In genomic region chr9:114282507-114282906, GRCh38 we compare ENCODE assay signal across 19 cellular contexts. TPM values are rescaled to one million over a fixed set of nuclear protein-coding genes. Genes with fewer than 3 reads are reported as not detected.
DNase-seq lines count a peak whose midpoint lies in the region; ATAC-seq and TF ChIP-seq lines count a peak whose summit lies in the region.
"Had no signal": no experiment of that assay in that cellular context is flagged by ENCODE, and none has a peak within 500 bp of the region (broad histone marks: within the 10 kb centered on the region; RNA-seq: fewer than 3 reads in every experiment).

No MANE protein-coding gene starts in this region.

- DNase-seq in activated CD4-positive, alpha-beta T cell treated with anti-CD3 and anti-CD28 coated beads for 36 hours = peak; percentile 19
- no peak for DNase-seq in activated CD4-positive, alpha-beta T cell treated with anti-CD3 and anti-CD28 coated beads for 48 hours
- DNase-seq in H7 (peak; percentile 30), coronary artery (ENCODE audit: low spot score) (peak; percentile 31), neuronal stem cell (ENCODE audit: low spot score) (no peak), COR-L47 (lab: John Stamatoyannopoulos, UW) (no peak)
- DNase-seq: KBM-7; kidney glomerular epithelial cell; NCI-H446 treated with DMSO at 0.1 percent for 48 hours; stimulated activated CD4-positive, alpha-beta T cell treated with anti-CD3 and anti-CD28 coated beads, Interleukin-12 subunit alpha, Interleukin-12 subunit beta, amount 100 ng/mL, for 4 hours; stomach had no signal

- H2BK12ac ChIP-seq in neuronal stem cell (ENCODE audit: low read length) = no peak overlapping the region

- H3K18ac ChIP-seq in neuronal stem cell (ENCODE audit: low read length) = peak overlapping the region; percentile 1

- no peak overlapping the region for H3K4me3 Mint-ChIP-seq in activated CD4-positive, alpha-beta T cell treated with anti-CD3 and anti-CD28 coated beads for 36 hours
- H3K4me3 Mint-ChIP-seq: activated CD4-positive, alpha-beta memory T cell treated with anti-CD3 and anti-CD28 coated beads for 36 hours had no signal

- H3K27me3 ChIP-seq in H7 (ENCODE audit: control insufficient read depth, insufficient read depth, low read length) = no peaks in the 10 kb centered on the region
- H3K27me3 ChIP-seq in neuronal stem cell (ENCODE audit: control insufficient read depth in 3 of 3, insufficient read depth in 3 of 3, low read depth in 1 of 3, low read length in 3 of 3) = no peaks in the 10 kb centered on the region
- H3K27me3 ChIP-seq: stomach, uterus had no signal

- H3K4ac ChIP-seq in neuronal stem cell (ENCODE audit: low read length) = no peak overlapping the region

- H2AK5ac ChIP-seq in neuronal stem cell (ENCODE audit: low read depth, low read length) = no peak overlapping the region

- no peak overlapping the region for H2BK5ac ChIP-seq in neuronal stem cell (ENCODE audit: low read length)

- H3K4me3 ChIP-seq in H7 (ENCODE audit: insufficient read depth, low read depth, low read length) = no peak overlapping the region
- H3K4me3 ChIP-seq in coronary artery = no peak overlapping the region
- H3K4me3 ChIP-seq in neuronal stem cell (ENCODE audit: low read length in 2 of 2) = no peak overlapping the region
- H3K4me3 ChIP-seq: stomach, uterus had no signal

- POLR2A ChIA-PET in activated CD4-positive, alpha-beta T cell treated with anti-CD3 and anti-CD28 coated beads for 36 hours (lab: Charles Lee) = no interaction called here

- TF ChIP-seq CTCF in coronary artery (IDR thresholded peaks at IDR 0.05) = no peak

- no peaks in the 10 kb centered on the region for H3K36me3 Mint-ChIP-seq in activated CD4-positive, alpha-beta T cell treated with anti-CD3 and anti-CD28 coated beads for 36 hours (ENCODE audit: low read depth)
- H3K36me3 Mint-ChIP-seq: activated CD4-positive, alpha-beta memory T cell treated with anti-CD3 and anti-CD28 coated beads for 36 hours had no signal

- H3K36me3 ChIP-seq in H7 (replicated peaks; ENCODE audit: control insufficient read depth, insufficient read depth, low read length) (no peaks in the 10 kb centered on the region; the same call in 1 of the 2 replicates), neuronal stem cell (replicated peaks in 1 of 2; ENCODE audit: control insufficient read depth in 2 of 2, insufficient read depth in 2 of 2, low read length in 2 of 2) (peaks cover 6 to 7% of the 10 kb centered on the region in 2 donors)
- H3K36me3 ChIP-seq: uterus had no signal

- no peaks in the 10 kb centered on the region for H3K79me1 ChIP-seq in neuronal stem cell (ENCODE audit: low read depth, low read length)

- no peak overlapping the region for H3K14ac ChIP-seq in neuronal stem cell (ENCODE audit: low read length)

- CTCF ChIA-PET in activated CD4-positive, alpha-beta T cell treated with anti-CD3 and anti-CD28 coated beads for 36 hours (lab: Charles Lee) = interaction anchor here (2.2 kb wide), 1 partner anchor 9 kb away, joined by 5 read pairs; no protein-coding TSS in a partner anchor

- no peak overlapping the region for H4K8ac ChIP-seq in neuronal stem cell (ENCODE audit: low read depth, low read length)

- no peak overlapping the region for H4K91ac ChIP-seq in neuronal stem cell (ENCODE audit: low read depth, low read length, poor library complexity)

- no peak overlapping the region for H2AFZ ChIP-seq in neuronal stem cell (ENCODE audit: low read length)

- no peak overlapping the region for H3K9ac ChIP-seq in neuronal stem cell (ENCODE audit: low read depth, low read length, poor library complexity)
- H3K9ac ChIP-seq: SK-N-SH had no signal

- H3K27me3 Mint-ChIP-seq in activated CD4-positive, alpha-beta T cell treated with anti-CD3 and anti-CD28 coated beads for 36 hours = no peaks in the 10 kb centered on the region
- H3K27me3 Mint-ChIP-seq: activated CD4-positive, alpha-beta memory T cell treated with anti-CD3 and anti-CD28 coated beads for 36 hours had no signal

- H3K4me1 ChIP-seq in neuronal stem cell (ENCODE audit: control insufficient read depth in 2 of 2, insufficient read depth in 1 of 2, low read depth in 1 of 2, low read length in 2 of 2) = peaks cover 7 to 8% of the 10 kb centered on the region in 2 donors
- H3K4me1 ChIP-seq: stomach, uterus had no signal

- no peaks in the 10 kb centered on the region for H3K9me3 ChIP-seq in neuronal stem cell (replicated peaks in 1 of 2; ENCODE audit: control insufficient read depth in 2 of 2, insufficient read depth in 1 of 2, low read depth in 1 of 2, low read length in 2 of 2)
- H3K9me3 ChIP-seq: Caco-2, SK-N-SH, stomach, uterus had no signal

- no peaks in the 10 kb centered on the region for H3K4me1 Mint-ChIP-seq in activated CD4-positive, alpha-beta T cell treated with anti-CD3 and anti-CD28 coated beads for 36 hours

- no peak overlapping the region for H3K27ac ChIP-seq in coronary artery
- H3K27ac ChIP-seq in neuronal stem cell (replicated peaks; ENCODE audit: low read length) = no peak overlapping the region
- H3K27ac ChIP-seq: stomach, uterus had no signal

- intact Hi-C loops in activated CD4-positive, alpha-beta T cell treated with anti-CD3 and anti-CD28 coated beads for 36 hours (cut with DNase I, micrococcal nuclease) = no loop called here

- H3K4me2 ChIP-seq in neuronal stem cell (ENCODE audit: insufficient read depth, low read length, poor library complexity, severe bottlenecking) = no peak overlapping the region
- H3K4me2 ChIP-seq: SK-N-SH had no signal

- H3K27ac Mint-ChIP-seq in activated CD4-positive, alpha-beta T cell treated with anti-CD3 and anti-CD28 coated beads for 36 hours = no peak overlapping the region
- H3K27ac Mint-ChIP-seq: activated CD4-positive, alpha-beta memory T cell treated with anti-CD3 and anti-CD28 coated beads for 36 hours had no signal

- no peak overlapping the region for H2BK120ac ChIP-seq in neuronal stem cell (ENCODE audit: low read depth, low read length)

- WGBS in neuronal stem cell (ENCODE audit: extremely low coverage in 2 of 2, insufficient read length in 2 of 2, insufficient replicate concordance in 1 of 2), 2 donors = no CpG with 5 or more reads among the region's 6 CpGs

- peak; percentile 52 for ATAC-seq in activated CD4-positive, alpha-beta T cell treated with anti-CD3 and anti-CD28 coated beads for 36 hours
- ATAC-seq in GM18907 (IDR thresholded peaks at IDR 0.05; ENCODE audit: unreplicated experiment) (no peak), HG02642 (IDR thresholded peaks at IDR 0.05; ENCODE audit: poor library complexity, unreplicated experiment) (no peak)
- ATAC-seq: esophagus mucosa had no signal

- H3K23ac ChIP-seq in neuronal stem cell (ENCODE audit: low read depth, low read length, poor library complexity) = no peak overlapping the region

- H3K9me3 Mint-ChIP-seq in activated CD4-positive, alpha-beta T cell treated with anti-CD3 and anti-CD28 coated beads for 36 hours (ENCODE audit: low read depth) = no peaks in the 10 kb centered on the region
- H3K9me3 Mint-ChIP-seq: activated CD4-positive, alpha-beta memory T cell treated with anti-CD3 and anti-CD28 coated beads for 36 hours had no signal

- H2BK15ac ChIP-seq in neuronal stem cell (ENCODE audit: low read length) = no peak overlapping the region

RNA-seq across cellular contexts. Expression of gene ORM1, which starts 40.4 kb away (rescaled TPM):
- total RNA-seq in activated CD4-positive, alpha-beta T cell treated with anti-CD3 and anti-CD28 coated beads for 36 hours = not detected
- not detected in 2 replicates for total RNA-seq in H7 (2014; rRNA removed; shearing (Covaris generic))
- polyA plus RNA-seq in neuronal stem cell (2013, experiment 1 of 2) = not detected
- polyA plus RNA-seq in neuronal stem cell (2013, experiment 2 of 2) = not detected
- total RNA-seq: activated CD4-positive, alpha-beta memory T cell treated with anti-CD3 and anti-CD28 coated beads for 36 hours had no signal
- polyA plus RNA-seq: SK-N-SH had no signal

RNA-seq across cellular contexts. Expression of gene ORM2, which starts 47.2 kb away (rescaled TPM):
- not detected for total RNA-seq in activated CD4-positive, alpha-beta T cell treated with anti-CD3 and anti-CD28 coated beads for 36 hours
- 1.2 and 2.2 TPM in 2 replicates for total RNA-seq in H7 (2014; rRNA removed; shearing (Covaris generic))
- 0.14 TPM for polyA plus RNA-seq in neuronal stem cell (2013, experiment 1 of 2)
- polyA plus RNA-seq in neuronal stem cell (2013, experiment 2 of 2) = 0.08 TPM
- total RNA-seq: activated CD4-positive, alpha-beta memory T cell treated with anti-CD3 and anti-CD28 coated beads for 36 hours; posterior vena cava had no signal
- polyA plus RNA-seq: SK-N-SH had no signal

Comparison
In these comparisons a context has a peak if more than half of its experiments do, and no peak if none do; other contexts are left out.
1. DNase-seq: peak in activated CD4-positive, alpha-beta T cell treated with anti-CD3 and anti-CD28 coated beads for 36 hours (single experiment), H7 (single experiment) and coronary artery (single experiment); none in activated CD4-positive, alpha-beta T cell treated with anti-CD3 and anti-CD28 coated beads for 48 hours (single experiment), neuronal stem cell (single experiment) and COR-L47 (single experiment).